ENCODE assay signal across 11 cellular contexts in the genomic region with DNA sequence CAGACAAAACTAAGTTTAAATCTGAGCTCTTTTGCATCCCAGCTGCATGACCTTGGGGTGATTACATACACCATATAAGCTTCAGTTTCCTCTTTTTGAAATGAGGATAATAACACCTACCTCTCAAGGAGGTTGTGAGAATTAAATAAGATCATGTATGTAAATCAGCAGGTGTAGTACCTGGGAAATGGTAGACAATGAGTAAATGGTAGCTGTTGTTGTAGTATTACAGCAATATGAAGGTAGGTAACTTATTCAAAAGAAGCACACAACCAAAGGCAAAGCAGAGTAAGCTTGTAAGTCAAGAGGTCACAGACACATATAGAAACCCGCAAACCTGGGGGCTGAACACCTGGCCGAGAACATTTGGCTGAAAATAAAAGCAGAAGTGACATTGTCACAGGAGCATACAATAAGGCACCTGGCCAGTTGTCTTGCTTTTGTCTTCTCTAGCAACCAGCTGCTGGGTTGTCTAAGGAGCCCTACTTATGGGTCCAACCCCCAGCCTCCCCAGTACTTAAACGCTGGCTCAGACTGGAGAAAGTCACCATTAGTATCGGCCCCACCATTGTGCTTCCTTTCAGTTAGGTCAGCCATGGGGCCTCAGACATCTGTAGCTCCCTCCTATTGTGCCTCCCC.
A peak's percentile ranks its signal among the peaks of the same experiment; 100 is the strongest.
DNase-seq lines count a peak whose midpoint lies in the region; ATAC-seq and TF ChIP-seq lines count a peak whose summit lies in the region.
"Had no signal": no experiment of that assay in that cellular context is flagged by ENCODE, and none has a peak within 500 bp of the region (broad histone marks: within the 10 kb centered on the region; RNA-seq: fewer than 3 reads in every experiment).

No MANE protein-coding gene starts in this region.

- DNase-seq in RPMI8226: peak; percentile 98
- no peak for DNase-seq in upper lobe of right lung
- no peak for DNase-seq in NCI-H1048 (lab: John Stamatoyannopoulos, UW)
- DNase-seq in putamen (ENCODE audit: low spot score): no peak
- DNase-seq in HEK293T (ENCODE audit: extremely low spot score): no peak
- DNase-seq: activated CD4-positive, CD25-positive, alpha-beta regulatory T cell; CD4-positive, alpha-beta memory T cell; stimulated activated CD4-positive, alpha-beta T cell treated with anti-CD3 and anti-CD28 coated beads, Interleukin-15, amount 100 ng/mL, for 24 hours had no signal

- no peaks in the 10 kb centered on the region for H3K4me1 ChIP-seq in upper lobe of right lung

- no peak overlapping the region for H3K27ac ChIP-seq in upper lobe of right lung

- no peaks in the 10 kb centered on the region for H3K9me3 ChIP-seq in upper lobe of right lung

- no peaks in the 10 kb centered on the region for H3K36me3 ChIP-seq in upper lobe of right lung

- no peaks in the 10 kb centered on the region for H3K27me3 ChIP-seq in upper lobe of right lung

- POLR2A ChIA-PET in HEK293T (lab: Yijun Ruan, JAX): no interaction called here

- no peak for TF ChIP-seq CTCF in upper lobe of right lung (IDR thresholded peaks at IDR 0.05)

- CTCF ChIA-PET in HEK293T (lab: Yijun Ruan, JAX): no interaction called here

- ATAC-seq in GM18502 (IDR thresholded peaks at IDR 0.05; ENCODE audit: poor library complexity, unreplicated experiment) (peak; percentile 92), GM21381 (IDR thresholded peaks at IDR 0.05; ENCODE audit: unreplicated experiment) (peak; percentile 82), HG03108 (IDR thresholded peaks at IDR 0.05; ENCODE audit: unreplicated experiment) (peak; percentile 93), upper lobe of right lung (no peak)

- no peak overlapping the region for H3K4me3 ChIP-seq in upper lobe of right lung

- intact Hi-C loops in upper lobe of right lung (cut with DNase I): no loop called here

TF ChIP-seq in HEK293T, 16 proteins besides CTCF, POLR2A, EP300 and RAD21:
- TF ChIP-seq CTBP1 (IDR thresholded peaks at IDR 0.05; ENCODE audit: borderline replicate concordance): no peak
TF ChIP-seq in HEK293T: peak in this region for 0.
